8 cellular contexts compared by ENCODE assay signal in the genomic region with DNA sequence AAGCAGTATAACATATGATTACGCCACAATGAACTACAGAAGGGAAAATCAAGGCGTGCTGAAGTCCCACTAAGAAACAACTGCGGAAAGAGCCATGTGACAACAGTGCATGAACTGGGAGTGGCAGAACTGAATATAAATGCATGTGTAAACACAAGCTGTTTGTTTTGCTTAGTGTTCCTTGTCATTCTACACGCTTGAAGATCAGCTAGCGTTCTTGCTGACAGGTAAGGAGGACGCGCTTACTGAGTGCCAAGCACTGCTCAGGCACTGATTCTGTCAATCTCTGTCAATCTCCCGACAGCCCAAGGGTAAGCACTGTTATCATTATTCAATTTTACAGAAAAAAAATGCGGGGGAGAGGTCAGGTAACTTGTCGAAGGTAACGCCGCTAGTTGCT. TPM values are rescaled to one million over a fixed set of nuclear protein-coding genes. Genes with fewer than 3 reads are reported as not detected.
DNase-seq lines count a peak whose midpoint lies in the region; ATAC-seq and TF ChIP-seq lines count a peak whose summit lies in the region.

No MANE protein-coding gene starts in this region.

- no peak for TF ChIP-seq RAD21 in liver (IDR thresholded peaks at IDR 0.05)

- TF ChIP-seq CTCF in liver (IDR thresholded peaks at IDR 0.05; ENCODE audit: low read depth, low read length, missing input control) (no peak), GM20000 (IDR thresholded peaks at IDR 0.05; ENCODE audit: extremely low read depth, missing control alignments) (no peak)

- H3K36me3 ChIP-seq in liver (ENCODE audit: control insufficient read depth in 4 of 4, insufficient read depth in 3 of 4, low read depth in 1 of 4, low read length in 3 of 4) (peaks cover 0 to 2% (median 0%) of the 10 kb centered on the region in 4 donors), thymus (ENCODE audit: control insufficient read depth, insufficient read depth) (no peaks in the 10 kb centered on the region)

- peak overlapping the region; percentile 24 to 100 for H3K9ac ChIP-seq in liver (ENCODE audit: low read depth in 1 of 2, low read length in 2 of 2)

- under 1% methylated on average over 12 of the region's 12 CpGs for WGBS in liver
- WGBS in thymus = under 1% methylated on average over 12 of the region's 12 CpGs

- peak overlapping the region; percentile 87 to 100 (median 91) for H3K4me3 ChIP-seq in liver (ENCODE audit: low read depth in 1 of 3, low read length in 3 of 3)
- peak overlapping the region; percentile 87 for H3K4me3 ChIP-seq in thymus (ENCODE audit: low read length)

- peak; percentile 32 for ATAC-seq in HG02763 (IDR thresholded peaks at IDR 0.05; ENCODE audit: unreplicated experiment)

- H3K4me1 ChIP-seq in liver (ENCODE audit: control insufficient read depth in 4 of 4, insufficient read depth in 4 of 4, low read length in 3 of 4) (peaks cover 5 to 50% (median 42%) of the 10 kb centered on the region in 4 donors), thymus (ENCODE audit: control insufficient read depth, insufficient read depth, low read length) (peaks cover 15% of the 10 kb centered on the region)

- H3K27me3 ChIP-seq in liver (ENCODE audit: control insufficient read depth in 4 of 4, insufficient read depth in 4 of 4, low read length in 3 of 4) = no peaks in the 10 kb centered on the region
- no peaks in the 10 kb centered on the region for H3K27me3 ChIP-seq in thymus (ENCODE audit: control insufficient read depth, insufficient read depth)

- DNase-seq in stimulated activated CD4-positive, alpha-beta T cell treated with anti-CD3 and anti-CD28 coated beads, Interleukin-1b, Interleukin-23, amount 100 ng/mL, for 48 hours = peak; percentile 4
- DNase-seq in stimulated activated CD4-positive, alpha-beta T cell treated with anti-CD3 and anti-CD28 coated beads, Interleukin-2, amount 100 ng/mL, for 48 hours = no peak
- DNase-seq in NCI-H526 (lab: John Stamatoyannopoulos, UW) (peak; percentile 67 to 77), caudate nucleus (lab: John Stamatoyannopoulos, UW) (peak in 17 of 61 donors; percentile 17 to 84 (median 66)), GM20000 (ENCODE audit: low spot score) (no peak)

- H3K27ac ChIP-seq in caudate nucleus (ENCODE audit: low read depth, low read length) (peak overlapping the region; percentile 77), liver (ENCODE audit: low read depth in 1 of 2, low read length in 2 of 2) (peak overlapping the region; percentile 80 to 98), thymus (ENCODE audit: low read depth) (peak overlapping the region; percentile 88)

- H3K9me3 ChIP-seq in liver (ENCODE audit: control insufficient read depth in 4 of 4, low read length in 3 of 4) (no peaks in the 10 kb centered on the region), thymus (ENCODE audit: control insufficient read depth) (no peaks in the 10 kb centered on the region)

TF ChIP-seq in liver, 16 proteins besides CTCF, POLR2A, EP300 and RAD21:
- TF ChIP-seq NR2F2 (IDR thresholded peaks at IDR 0.05) = no peak
- TF ChIP-seq FOXA1 (IDR thresholded peaks at IDR 0.05) = no peak
- TF ChIP-seq HNF4G (IDR thresholded peaks at IDR 0.05) = no peak
- no peak for TF ChIP-seq SP1 (IDR thresholded peaks at IDR 0.05)
- TF ChIP-seq, protein P1, sequence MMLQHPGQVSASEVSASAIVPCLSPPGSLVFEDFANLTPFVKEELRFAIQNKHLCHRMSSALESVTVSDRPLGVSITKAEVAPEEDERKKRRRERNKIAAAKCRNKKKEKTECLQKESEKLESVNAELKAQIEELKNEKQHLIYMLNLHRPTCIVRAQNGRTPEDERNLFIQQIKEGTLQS (IDR thresholded peaks at IDR 0.05) = no peak
- TF ChIP-seq FOXA2 (IDR thresholded peaks at IDR 0.05) = no peak
- no peak for TF ChIP-seq ZBTB33 (IDR thresholded peaks at IDR 0.05)
- TF ChIP-seq HNF4A (conservative IDR thresholded peaks at IDR 0.05) = no peak
- TF ChIP-seq EGR1 (IDR thresholded peaks at IDR 0.05; ENCODE audit: low read depth in 2 of 2) = no peak

RNA-seq across cellular contexts. Expression of gene TBP, which starts 0.5 kb away (rescaled TPM):
- total RNA-seq in liver = 1 to 10 TPM; 7.5 TPM
- polyA plus RNA-seq in liver = 1 to 10 TPM; 4.5 to 7.1 TPM
- 22.7 TPM for polyA plus RNA-seq in thymus

RNA-seq across cellular contexts. Expression of gene PSMB1, which starts 0.6 kb away (rescaled TPM):
- total RNA-seq in liver = 100 to 1,000 TPM; 177 to 184 TPM
- polyA plus RNA-seq in liver (100 to 1,000 TPM; 191 to 314 TPM), thymus (289 TPM)

RNA-seq across cellular contexts. Expression of gene PDCD2, which starts 30.8 kb away (rescaled TPM):
- 10 to 100 TPM; 19.7 to 26.8 TPM for total RNA-seq in liver
- polyA plus RNA-seq in liver (10 to 100 TPM; 19.6 to 28.3 TPM), thymus (79.2 TPM)

Comparison
In these comparisons a context has a peak if more than half of its experiments do, and no peak if none do; other contexts are left out.
1. DNase-seq: peak in stimulated activated CD4-positive, alpha-beta T cell treated with anti-CD3 and anti-CD28 coated beads, Interleukin-1b, Interleukin-23, amount 100 ng/mL, for 48 hours (single experiment) and NCI-H526 (2 of 2); none in stimulated activated CD4-positive, alpha-beta T cell treated with anti-CD3 and anti-CD28 coated beads, Interleukin-2, amount 100 ng/mL, for 48 hours (0 of 2) and GM20000 (single experiment).
2. Peak in every context shown above with its lines, with median percentiles within 50 percentile points of each other: H3K27ac ChIP-seq.